ENCODE assay signal across 21 cellular contexts in genomic region chr5:172981931-172982330, GRCh38.
"Had no signal": no experiment of that assay in that cellular context is flagged by ENCODE, and none has a peak within 500 bp of the region (broad histone marks: within the 10 kb centered on the region; RNA-seq: fewer than 3 reads in every experiment).

No MANE protein-coding gene starts in this region.

- H3K27ac ChIP-seq: coronary artery, foreskin keratinocyte, lower lobe of right lung, ovary, suprapubic skin, thyroid gland had no signal

- H3K4me1 ChIP-seq: foreskin keratinocyte had no signal

- H3K4me3 ChIP-seq: coronary artery, left ventricle myocardium inferior, lower lobe of right lung, ovary, smooth muscle cell, suprapubic skin, thyroid gland had no signal

- H3K27me3 ChIP-seq: foreskin keratinocyte, ovary, suprapubic skin, thyroid gland had no signal

- H3K27ac Mint-ChIP-seq: endodermal cell, memory B cell, progenitor cell of endocrine pancreas had no signal

- H3K9me3 ChIP-seq: left ventricle myocardium inferior, lower lobe of right lung, ovary, suprapubic skin, thyroid gland had no signal

- DNase-seq: effector CD4-positive, alpha-beta T cell; endodermal cell; foreskin keratinocyte; kidney; left cardiac atrium; left ventricle myocardium inferior; lower lobe of right lung; midbrain; ovary; right cardiac atrium; stimulated activated CD4-positive, alpha-beta T cell treated with anti-CD3 and anti-CD28 coated beads, Interleukin-2, amount 100 ng/mL, for 48 hours; stimulated activated naive CD8-positive, alpha-beta T cell treated with anti-CD3 and anti-CD28 coated beads, Interleukin-15, Interleukin-2, amounts not matched to agents 100 U/mL and 50 U/mL, for 24 hours; thyroid gland had no signal

- FAIRE-seq: endothelial cell of umbilical vein, kidney, urothelium cell line had no signal

- H3K9me3 Mint-ChIP-seq: endodermal cell, memory B cell, type B pancreatic cell had no signal

- H3K27me3 Mint-ChIP-seq: memory B cell had no signal

- ATAC-seq: foreskin keratinocyte; left cardiac atrium; lower lobe of right lung; right cardiac atrium; stimulated activated naive CD8-positive, alpha-beta T cell treated with anti-CD3 and anti-CD28 coated beads, Interleukin-15, Interleukin-2, amounts not matched to agents 100 U/mL and 50 U/mL, for 24 hours had no signal

- H3K4me2 ChIP-seq: smooth muscle cell had no signal

- H3K36me3 ChIP-seq: ovary had no signal

- H3K4me3 Mint-ChIP-seq: endodermal cell, memory B cell had no signal
